Comparison of ENCODE assay signal across 22 cellular contexts in genomic region chr14:94046696-94047250, GRCh38. TPM values are rescaled to one million over a fixed set of nuclear protein-coding genes. Genes with fewer than 3 reads are reported as not detected.
A peak's percentile ranks its signal among the peaks of the same experiment; 100 is the strongest.
DNase-seq lines count a peak whose midpoint lies in the region; ATAC-seq and TF ChIP-seq lines count a peak whose summit lies in the region.
"Had no signal": no experiment of that assay in that cellular context is flagged by ENCODE, and none has a peak within 500 bp of the region (broad histone marks: within the 10 kb centered on the region; RNA-seq: fewer than 3 reads in every experiment).

No MANE protein-coding gene starts in this region.

- no peaks in the 10 kb centered on the region for H3K27me3 ChIP-seq in sigmoid colon

- no peaks in the 10 kb centered on the region for H3K4me1 Mint-ChIP-seq in activated naive CD4-positive, alpha-beta T cell treated with anti-CD3 and anti-CD28 coated beads for 36 hours (ENCODE audit: low read depth)
- H3K4me1 Mint-ChIP-seq in activated naive CD4-positive, alpha-beta T cell treated with anti-CD3 and anti-CD28 coated beads, Interleukin-2, amount 10 ng/mL, durations not matched to agents 7 days and 5 days: no peaks in the 10 kb centered on the region
- H3K4me1 Mint-ChIP-seq in IgD-negative memory B cell: no peaks in the 10 kb centered on the region

- WGBS in sigmoid colon, 2 donors: 81 to 85% methylated on average over 7 of the region's 7 CpGs

- DNase-seq in activated naive CD4-positive, alpha-beta T cell treated with anti-CD3 and anti-CD28 coated beads for 36 hours: peak; percentile 3
- DNase-seq in activated naive CD4-positive, alpha-beta T cell treated with anti-CD3 and anti-CD28 coated beads, Interleukin-2, amount 10 ng/mL, durations not matched to agents 7 days and 5 days: no peak
- peak; percentile 12 for DNase-seq in ecto neural progenitor cell (ENCODE audit: low spot score)
- DNase-seq in sigmoid colon: peak; percentile 51
- no peak for DNase-seq in medulla oblongata (ENCODE audit: extremely low spot score)
- DNase-seq: COR-L47; DMS153; GM23248; KBM-7; NCI-H1417; NCI-H2029; NCI-H2171; NCI-H446; NCI-H69; NK-92 treated with Interleukin-12 subunit alpha and Interleukin-12 subunit beta, amount 100 ng/mL, for 24 hours; SIG-M5 had no signal

- H3K36me3 ChIP-seq in sigmoid colon: peaks cover 25 to 81% (median 41%) of the 10 kb centered on the region in 4 donors

- H3K27me3 Mint-ChIP-seq in activated naive CD4-positive, alpha-beta T cell treated with anti-CD3 and anti-CD28 coated beads for 36 hours (ENCODE audit: low read depth): no peaks in the 10 kb centered on the region
- no peaks in the 10 kb centered on the region for H3K27me3 Mint-ChIP-seq in activated naive CD4-positive, alpha-beta T cell treated with anti-CD3 and anti-CD28 coated beads, Interleukin-2, amount 10 ng/mL, durations not matched to agents 7 days and 5 days
- H3K27me3 Mint-ChIP-seq in IgD-negative memory B cell: no peaks in the 10 kb centered on the region

- no peak for TF ChIP-seq EP300 in sigmoid colon (IDR thresholded peaks at IDR 0.05)

- intact Hi-C loops in activated naive CD4-positive, alpha-beta T cell treated with anti-CD3 and anti-CD28 coated beads for 36 hours (cut with micrococcal nuclease): no loop called here
- intact Hi-C loops in sigmoid colon (cut with DNase I): no loop called here

- no peak for TF ChIP-seq CTCF in sigmoid colon (IDR thresholded peaks at IDR 0.05)

- H3K9me3 Mint-ChIP-seq in activated naive CD4-positive, alpha-beta T cell treated with anti-CD3 and anti-CD28 coated beads for 36 hours: no peaks in the 10 kb centered on the region
- no peaks in the 10 kb centered on the region for H3K9me3 Mint-ChIP-seq in activated naive CD4-positive, alpha-beta T cell treated with anti-CD3 and anti-CD28 coated beads, Interleukin-2, amount 10 ng/mL, durations not matched to agents 7 days and 5 days
- H3K9me3 Mint-ChIP-seq in IgD-negative memory B cell: no peaks in the 10 kb centered on the region

- ATAC-seq in HG03565 (IDR thresholded peaks at IDR 0.05; ENCODE audit: unreplicated experiment): no peak
- no peak for ATAC-seq in GM21360 (IDR thresholded peaks at IDR 0.05; ENCODE audit: unreplicated experiment)
- ATAC-seq: HCT116 had no signal

- H3K9me3 ChIP-seq in sigmoid colon: no peaks in the 10 kb centered on the region

- CTCF ChIA-PET in activated naive CD4-positive, alpha-beta T cell treated with anti-CD3 and anti-CD28 coated beads for 36 hours (lab: Charles Lee): interaction anchor here (0.6 to 2.2 kb wide), 6 partner anchors 10 to 1956 kb away, joined by 3 to 9 read pairs (median 4); no protein-coding TSS in a partner anchor
- CTCF ChIA-PET in activated naive CD4-positive, alpha-beta T cell treated with anti-CD3 and anti-CD28 coated beads, Interleukin-2, amount 10 ng/mL, durations not matched to agents 7 days and 5 days (lab: Charles Lee): interaction anchor here (2.4 to 8.0 kb wide), 2 partner anchors 10 to 91 kb away, joined by 10 to 50 read pairs; no protein-coding TSS in a partner anchor

- no peak overlapping the region for H3K4me3 Mint-ChIP-seq in activated naive CD4-positive, alpha-beta T cell treated with anti-CD3 and anti-CD28 coated beads for 36 hours
- H3K4me3 Mint-ChIP-seq in activated naive CD4-positive, alpha-beta T cell treated with anti-CD3 and anti-CD28 coated beads, Interleukin-2, amount 10 ng/mL, durations not matched to agents 7 days and 5 days: no peak overlapping the region
- H3K4me3 Mint-ChIP-seq in IgD-negative memory B cell: peak overlapping the region in 1 of 4 donors; percentile 28

- peaks cover 25% of the 10 kb centered on the region for H3K36me3 Mint-ChIP-seq in activated naive CD4-positive, alpha-beta T cell treated with anti-CD3 and anti-CD28 coated beads for 36 hours (ENCODE audit: low read depth)
- peaks cover 41% of the 10 kb centered on the region for H3K36me3 Mint-ChIP-seq in activated naive CD4-positive, alpha-beta T cell treated with anti-CD3 and anti-CD28 coated beads, Interleukin-2, amount 10 ng/mL, durations not matched to agents 7 days and 5 days
- peaks cover 6% of the 10 kb centered on the region for H3K36me3 Mint-ChIP-seq in IgD-negative memory B cell

- no peak overlapping the region for H3K27ac Mint-ChIP-seq in activated naive CD4-positive, alpha-beta T cell treated with anti-CD3 and anti-CD28 coated beads for 36 hours
- H3K27ac Mint-ChIP-seq in activated naive CD4-positive, alpha-beta T cell treated with anti-CD3 and anti-CD28 coated beads, Interleukin-2, amount 10 ng/mL, durations not matched to agents 7 days and 5 days: no peak overlapping the region
- H3K27ac Mint-ChIP-seq in IgD-negative memory B cell: peak overlapping the region in 2 of 3 donors; percentile 16 to 42

- no peak for TF ChIP-seq POLR2A in sigmoid colon (IDR thresholded peaks at IDR 0.05)

- no peak overlapping the region for H3K4me3 ChIP-seq in sigmoid colon
- H3K4me3 ChIP-seq: GM23248 had no signal

- H3K4me1 ChIP-seq in sigmoid colon: peaks cover 0 to 24% (median 19%) of the 10 kb centered on the region in 4 donors

- H3K27ac ChIP-seq in sigmoid colon: no peak overlapping the region
- H3K27ac ChIP-seq: C4-2B, GM23248 had no signal

RNA-seq across cellular contexts. Expression of gene OTUB2, which starts 20.6 kb away (rescaled TPM):
- 1 to 10 TPM; 1.6 to 1.7 TPM for total RNA-seq in activated naive CD4-positive, alpha-beta T cell treated with anti-CD3 and anti-CD28 coated beads for 36 hours
- polyA plus RNA-seq in IgD-negative memory B cell (0.19 TPM), sigmoid colon (1 to 10 TPM in 2 of 3 donors, under 1 TPM in 1; 0.60 to 2.3 (median 2.0) TPM)
- total RNA-seq in sigmoid colon: under 1 TPM; 0.14 to 0.71 (median 0.52) TPM

RNA-seq across cellular contexts. Expression of gene DDX24, which starts 34.2 kb away (rescaled TPM):
- total RNA-seq in activated naive CD4-positive, alpha-beta T cell treated with anti-CD3 and anti-CD28 coated beads for 36 hours: 100 to 1,000 TPM; 190 to 200 TPM
- polyA plus RNA-seq in IgD-negative memory B cell: 207 TPM
- total RNA-seq in sigmoid colon: 100 to 1,000 TPM; 109 to 147 (median 133) TPM
- 10 to 100 TPM; 42.5 to 63.5 (median 43.2) TPM for polyA plus RNA-seq in sigmoid colon

RNA-seq across cellular contexts. Expression of gene IFI27L1, which starts 34.3 kb away (rescaled TPM):
- total RNA-seq in activated naive CD4-positive, alpha-beta T cell treated with anti-CD3 and anti-CD28 coated beads for 36 hours: 10 to 100 TPM; 33.9 to 35.8 TPM
- polyA plus RNA-seq in IgD-negative memory B cell (9.1 TPM), sigmoid colon (10 to 100 TPM; 25.1 to 49.5 (median 30.6) TPM)
- 1 to 10 TPM; 6.7 to 8.6 (median 7.7) TPM for total RNA-seq in sigmoid colon

RNA-seq across cellular contexts. Expression of gene CCDC197, which starts 49.7 kb away (rescaled TPM):
- not detected for total RNA-seq in activated naive CD4-positive, alpha-beta T cell treated with anti-CD3 and anti-CD28 coated beads for 36 hours
- polyA plus RNA-seq in IgD-negative memory B cell (not detected), sigmoid colon (not detected)
- not detected for total RNA-seq in sigmoid colon
- total RNA-seq: GM23248, OCI-LY7 had no signal
- polyA plus RNA-seq: GM23248 had no signal

Comparison
In these comparisons a context has a peak if more than half of its experiments do, and no peak if none do; other contexts are left out.
1. DNase-seq: peak in activated naive CD4-positive, alpha-beta T cell treated with anti-CD3 and anti-CD28 coated beads for 36 hours (single experiment), ecto neural progenitor cell (single experiment) and sigmoid colon (single experiment); none in activated naive CD4-positive, alpha-beta T cell treated with anti-CD3 and anti-CD28 coated beads, Interleukin-2, amount 10 ng/mL, durations not matched to agents 7 days and 5 days (single experiment) and medulla oblongata (single experiment).
2. H3K27ac Mint-ChIP-seq: peak in IgD-negative memory B cell (2 of 3); none in activated naive CD4-positive, alpha-beta T cell treated with anti-CD3 and anti-CD28 coated beads for 36 hours (single experiment) and activated naive CD4-positive, alpha-beta T cell treated with anti-CD3 and anti-CD28 coated beads, Interleukin-2, amount 10 ng/mL, durations not matched to agents 7 days and 5 days (single experiment).